ENCODE assay signal across 9 cellular contexts in genomic region chr4:36492590-36492989, GRCh38.
"Had no signal": no experiment of that assay in that cellular context is flagged by ENCODE, and none has a peak within 500 bp of the region (broad histone marks: within the 10 kb centered on the region; RNA-seq: fewer than 3 reads in every experiment).

No MANE protein-coding gene starts in this region.

- H3K36me3 ChIP-seq: HAP-1 had no signal

- H3K9me3 ChIP-seq: HAP-1 had no signal

- ATAC-seq: HCT116 had no signal

- H3K4me3 ChIP-seq: GM23248, HAP-1 had no signal

- H2AFZ ChIP-seq: GM23248 had no signal

- H3K27ac ChIP-seq: GM23248, HL-60 had no signal

- DNase-seq: GM23248, GOT3, H7, HFFc6, Kasumi-1, KG1 had no signal

- H3K9ac ChIP-seq: GM23248 had no signal

- H3K4me1 ChIP-seq: HAP-1 had no signal
